Comparison of ENCODE assay signal across 16 cellular contexts in the genomic region with DNA sequence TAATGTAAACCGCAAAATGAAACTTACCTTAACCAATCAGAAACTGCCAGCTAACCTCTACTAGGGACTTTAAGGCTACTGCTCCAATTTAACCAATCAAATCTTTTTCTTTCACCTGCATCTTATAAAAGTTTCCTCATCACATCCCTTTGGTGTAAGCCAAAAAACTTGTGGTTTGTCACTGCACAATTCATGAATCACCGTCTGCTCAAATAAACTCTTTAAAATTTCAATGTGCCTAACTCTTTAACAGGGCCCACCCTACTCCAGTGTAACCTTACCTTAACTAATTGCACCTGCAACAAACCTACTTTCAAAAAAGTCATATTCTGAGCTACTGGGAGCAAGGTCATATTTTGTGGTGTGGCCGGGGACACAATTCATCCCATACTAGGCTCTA.
DNase-seq lines count a peak whose midpoint lies in the region; ATAC-seq and TF ChIP-seq lines count a peak whose summit lies in the region.
"Had no signal": no experiment of that assay in that cellular context is flagged by ENCODE, and none has a peak within 500 bp of the region (broad histone marks: within the 10 kb centered on the region; RNA-seq: fewer than 3 reads in every experiment).

No MANE protein-coding gene starts in this region.

- intact Hi-C loops in PC-3 (cut with micrococcal nuclease) = no loop called here

- H3K9me2 ChIP-seq in PC-3 (replicated peaks; ENCODE audit: low read length) = no peaks in the 10 kb centered on the region

- H3K4me2 ChIP-seq in PC-3 (ENCODE audit: low read length) = no peak overlapping the region

- H3K4me3 ChIP-seq in PC-3 (ENCODE audit: low read length) (no peak overlapping the region), fibroblast of mammary gland (ENCODE audit: control insufficient read depth, low read depth, low read length) (no peak overlapping the region)

- H3K27me3 Mint-ChIP-seq in HFFc6 (ENCODE audit: insufficient read depth) = no peaks in the 10 kb centered on the region
- H3K27me3 Mint-ChIP-seq: CD4-positive, CD25-positive, alpha-beta regulatory T cell had no signal

- H4K20me1 ChIP-seq in PC-3 (ENCODE audit: low read length) = no peaks in the 10 kb centered on the region

- DNase-seq in HT1080 (ENCODE audit: low read depth) = peak; percentile 15
- DNase-seq in PC-3 = peak; percentile 49
- DNase-seq in fibroblast of mammary gland (ENCODE audit: low read depth) = peak; percentile 18
- no peak for DNase-seq in HFFc6
- no peak for DNase-seq in DMS53 (lab: John Stamatoyannopoulos, UW)
- DNase-seq: ACHN; BE2C; C1 segment of cervical spinal cord; CD4-positive, CD25-positive, alpha-beta regulatory T cell; CD8-positive, alpha-beta memory T cell; COR-L47; DMS153; DMS79 treated with DMSO at 0.1 percent for 48 hours; GF-D8; H9 had no signal

- no peaks in the 10 kb centered on the region for H3K79me2 ChIP-seq in PC-3 (ENCODE audit: low read length)

- POLR2A ChIA-PET in PC-3 (lab: Charles Lee; ENCODE audit: unreplicated experiment) = no interaction called here

- H3K36me3 Mint-ChIP-seq in HFFc6 (ENCODE audit: low read depth) = no peaks in the 10 kb centered on the region
- H3K36me3 Mint-ChIP-seq: CD4-positive, CD25-positive, alpha-beta regulatory T cell; CD8-positive, alpha-beta memory T cell had no signal

- H3K27ac ChIP-seq in PC-3 (ENCODE audit: low read length) = no peak overlapping the region

- CTCF ChIA-PET in PC-3 (lab: Charles Lee) = no interaction called here

- H3K9me3 Mint-ChIP-seq in HFFc6 = no peaks in the 10 kb centered on the region
- H3K9me3 Mint-ChIP-seq: H9 had no signal

- TF ChIP-seq CTCF in PC-3 (conservative IDR thresholded peaks at IDR 0.05; ENCODE audit: low read depth, low read length) = no peak
- TF ChIP-seq CTCF in fibroblast of mammary gland (conservative IDR thresholded peaks at IDR 0.05; ENCODE audit: control insufficient read depth, insufficient read depth, low read depth, low read length) = no peak
- no peak for TF ChIP-seq CTCF in HFFc6 (IDR thresholded peaks at IDR 0.05)

- H2AFZ ChIP-seq in PC-3 (ENCODE audit: low read length) = no peak overlapping the region

- H3F3A ChIP-seq in PC-3 (ENCODE audit: low read length, unreplicated experiment) = no peaks in the 10 kb centered on the region

- no peak overlapping the region for H3K4me3 Mint-ChIP-seq in HFFc6
- H3K4me3 Mint-ChIP-seq: CD4-positive, CD25-positive, alpha-beta regulatory T cell; CD8-positive, alpha-beta memory T cell; H9 had no signal

- ATAC-seq in PC-3 (peak; percentile 63), HG03108 (IDR thresholded peaks at IDR 0.05; ENCODE audit: unreplicated experiment) (no peak)

- H3K27ac Mint-ChIP-seq in HFFc6 = no peak overlapping the region
- H3K27ac Mint-ChIP-seq: CD4-positive, CD25-positive, alpha-beta regulatory T cell; CD8-positive, alpha-beta memory T cell; H9 had no signal

- H3K27me3 ChIP-seq in PC-3 (ENCODE audit: low read length) = no peaks in the 10 kb centered on the region
- H3K27me3 ChIP-seq: BE2C had no signal

- no peaks in the 10 kb centered on the region for H3K9me3 ChIP-seq in PC-3 (ENCODE audit: low read length)
- H3K9me3 ChIP-seq: BE2C had no signal

- no TSS peak for BruUV-seq in PC-3 (replicated peaks; lab: Mats Ljungman, UMichigan)

- H3K36me3 ChIP-seq in PC-3 (ENCODE audit: low read depth, low read length) = no peaks in the 10 kb centered on the region
- H3K36me3 ChIP-seq: BE2C had no signal

- H3K9ac ChIP-seq in PC-3 (ENCODE audit: low read length) = no peak overlapping the region

- no peaks in the 10 kb centered on the region for H3K4me1 Mint-ChIP-seq in HFFc6 (ENCODE audit: low read depth)
- H3K4me1 Mint-ChIP-seq: CD4-positive, CD25-positive, alpha-beta regulatory T cell; CD8-positive, alpha-beta memory T cell; H9 had no signal

- no peaks in the 10 kb centered on the region for H3K4me1 ChIP-seq in PC-3 (ENCODE audit: insufficient read depth, low read length)
- H3K4me1 ChIP-seq: BE2C had no signal

Comparison
In these comparisons a context has a peak if more than half of its experiments do, and no peak if none do; other contexts are left out.
1. DNase-seq: peak in HT1080 (single experiment), PC-3 (single experiment) and fibroblast of mammary gland (single experiment); none in HFFc6 (single experiment) and DMS53 (single experiment).